Comparison of ENCODE assay signal across 15 cellular contexts in the genomic region with DNA sequence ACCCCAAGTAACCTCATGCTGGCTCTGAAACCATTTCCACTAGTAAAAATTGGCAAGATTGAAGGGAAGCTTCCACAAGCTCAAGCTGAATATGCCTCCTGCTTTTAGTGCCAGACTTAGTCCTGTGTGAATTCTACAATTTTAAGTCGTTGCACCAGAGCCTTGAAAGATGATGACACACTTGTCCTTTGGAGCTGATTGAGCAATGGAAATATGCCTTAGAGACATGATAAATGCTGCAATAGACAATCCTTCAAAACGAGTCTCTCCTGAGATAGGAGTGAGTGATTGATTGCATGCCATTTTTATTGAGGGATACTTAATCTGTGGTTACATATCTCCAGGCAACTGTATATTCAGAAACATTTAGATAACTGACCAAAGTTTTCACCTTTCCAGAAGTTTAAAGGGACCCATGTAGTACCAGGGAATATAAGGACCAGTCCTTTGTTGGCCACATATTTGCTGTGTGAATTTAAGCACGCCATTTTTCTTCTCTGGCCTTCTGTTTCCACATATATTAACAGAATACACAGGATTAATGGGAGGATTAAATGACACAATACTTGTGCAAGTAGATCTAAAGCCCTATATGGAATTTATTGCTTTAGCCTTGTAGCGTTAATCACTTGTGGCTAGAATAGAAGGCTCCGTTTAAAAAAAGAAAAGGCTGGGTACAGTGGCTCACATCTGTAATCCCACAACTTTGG.
A peak's percentile ranks its signal among the peaks of the same experiment; 100 is the strongest.
DNase-seq lines count a peak whose midpoint lies in the region; FAIRE-seq and TF ChIP-seq lines count a peak whose summit lies in the region.
"Had no signal": no experiment of that assay in that cellular context is flagged by ENCODE, and none has a peak within 500 bp of the region (broad histone marks: within the 10 kb centered on the region; RNA-seq: fewer than 3 reads in every experiment).

No MANE protein-coding gene starts in this region.

- POLR2A ChIA-PET in HEK293 (lab: Yijun Ruan, JAX): no interaction called here
- POLR2A ChIA-PET in PC-9 (lab: Charles Lee; ENCODE audit: unreplicated experiment): no interaction called here
- POLR2A ChIA-PET in GM10248 (lab: Yijun Ruan, JAX): no interaction called here

- H3K27ac ChIP-seq in HEK293 (ENCODE audit: extremely low read depth, low read depth, low read length) (no peak overlapping the region), PC-9 (peak overlapping the region; percentile 51), small intestine (ENCODE audit: low read depth in 1 of 2, low read length in 1 of 2) (no peak overlapping the region)

- H2AFZ ChIP-seq in PC-9: no peak overlapping the region

- H3K4me3 ChIP-seq in HEK293 (ENCODE audit: low read depth, low read length): no peak overlapping the region
- H3K4me3 ChIP-seq in PC-9: no peak overlapping the region
- no peak overlapping the region for H3K4me3 ChIP-seq in fibroblast of the aortic adventitia (ENCODE audit: low read depth, low read length)
- H3K4me3 ChIP-seq in small intestine (ENCODE audit: low read depth in 1 of 2, low read length in 2 of 2): no peak overlapping the region
- H3K4me3 ChIP-seq: spleen had no signal

- no peak for TF ChIP-seq CTCF in HEK293 (tag by site-specific recombination; IDR thresholded peaks at IDR 0.05)
- no peak for TF ChIP-seq CTCF in PC-9 (conservative IDR thresholded peaks at IDR 0.05)
- TF ChIP-seq CTCF in fibroblast of the aortic adventitia (IDR thresholded peaks at IDR 0.05; ENCODE audit: insufficient read depth, low read length): no peak
- no peak for TF ChIP-seq CTCF in GM10248 (IDR thresholded peaks at IDR 0.05; ENCODE audit: control extremely low read depth, extremely low read depth, low read depth, missing control alignments)

- DNase-seq in PC-9 (peak in 1 of 2 experiments; percentile 69), fibroblast of the aortic adventitia (ENCODE audit: low read depth) (peak; percentile 64), small intestine (peak; percentile 50), NCI-H2107 treated with DMSO at 0.1 percent for 48 hours (lab: John Stamatoyannopoulos, UW; ENCODE audit: unreplicated experiment) (no peak), GM10248 (ENCODE audit: extremely low spot score) (no peak)
- DNase-seq in activated CD4-positive, CD25-positive, alpha-beta regulatory T cell (lab: John Stamatoyannopoulos, UW): no peak
- DNase-seq: activated CD4-positive, alpha-beta T cell treated with anti-CD3 and anti-CD28 coated beads, Interleukin-2, amount 10 ng/mL, durations not matched to agents 7 days and 5 days; activated T-cell treated with anti-CD3 and anti-CD28 coated beads, Interleukin-2, amount 50 U/mL, for 48 hours; amygdala; head of caudate nucleus; KG1; NCI-H2029 treated with DMSO at 0.1 percent for 48 hours; spleen; T-helper 1 cell had no signal

- H3K79me2 ChIP-seq in PC-9 (ENCODE audit: low read depth): peaks cover 98% of the 10 kb centered on the region

- intact Hi-C loops in PC-9 (cut with micrococcal nuclease; ENCODE audit: unreplicated experiment): no loop called here

- FAIRE-seq in small intestine (lab: Jason Lieb, UNC): no peak

- CTCF ChIA-PET in HEK293 (lab: Yijun Ruan, JAX) (interaction anchor here (0.6 kb wide), 1 partner anchor 364 kb away, joined by 6 read pairs; no protein-coding TSS in a partner anchor), PC-9 (lab: Charles Lee) (no interaction called here), GM10248 (lab: Yijun Ruan, JAX) (interaction anchor here (0.8 to 1.4 kb wide), 3 partner anchors 9 to 45 kb away, joined by 3 to 5 read pairs (median 3); no protein-coding TSS in a partner anchor)

- H3K4me2 ChIP-seq in PC-9: no peak overlapping the region

- BruUV-seq in PC-9 (replicated peaks; lab: Mats Ljungman, UMichigan): no TSS peak

- H3K27me3 ChIP-seq in PC-9 (ENCODE audit: insufficient read depth, low read depth) (no peaks in the 10 kb centered on the region), small intestine (ENCODE audit: control insufficient read depth in 2 of 2, insufficient read depth in 2 of 2, low read length in 2 of 2) (no peaks in the 10 kb centered on the region)
- H3K27me3 ChIP-seq: spleen had no signal

- WGBS in small intestine, 3 donors: 44 to 64% (median 53%) methylated on average over 5 of the region's 5 CpGs

- no peaks in the 10 kb centered on the region for H3K36me3 ChIP-seq in HEK293 (ENCODE audit: control insufficient read depth in 2 of 2, insufficient read depth in 1 of 2, low read length in 2 of 2)
- H3K36me3 ChIP-seq in PC-9 (ENCODE audit: low read depth): peaks cover 82% of the 10 kb centered on the region
- H3K36me3 ChIP-seq in small intestine (ENCODE audit: control insufficient read depth in 2 of 2, insufficient read depth in 2 of 2, low read length in 2 of 2): no peaks in the 10 kb centered on the region
- H3K36me3 ChIP-seq: spleen had no signal

- H4K20me1 ChIP-seq in PC-9 (ENCODE audit: insufficient read depth): peaks cover 6% of the 10 kb centered on the region; the same call in 1 of the 2 replicates

- H3K9me2 ChIP-seq in PC-9 (ENCODE audit: insufficient read depth): no peaks in the 10 kb centered on the region

- H3K9me3 ChIP-seq in HEK293 (ENCODE audit: control insufficient read depth, insufficient read depth, low read depth, low read length) (no peaks in the 10 kb centered on the region), PC-9 (ENCODE audit: insufficient read depth, low read depth) (no peaks in the 10 kb centered on the region), small intestine (ENCODE audit: control insufficient read depth, low read depth) (no peaks in the 10 kb centered on the region)
- H3K9me3 ChIP-seq: spleen had no signal

- H3K4me1 ChIP-seq in HEK293 (ENCODE audit: control insufficient read depth, insufficient read depth, low read length) (peaks cover 14% of the 10 kb centered on the region), PC-9 (replicated peaks; ENCODE audit: insufficient read depth) (peaks cover 43% of the 10 kb centered on the region), small intestine (ENCODE audit: control insufficient read depth in 2 of 2, insufficient read depth in 1 of 2, low read depth in 1 of 2, low read length in 1 of 2) (peaks cover 3% of the 10 kb centered on the region in 2 donors)

- peaks cover 82% of the 10 kb centered on the region for H3F3A ChIP-seq in PC-9 (ENCODE audit: insufficient read depth, low read depth)

TF ChIP-seq in HEK293, 187 proteins besides CTCF, POLR2A, EP300 and RAD21:
- TF ChIP-seq ZNF37A (tag by site-specific recombination; IDR thresholded peaks at IDR 0.05): no peak
- no peak for TF ChIP-seq ZNF24 (tag by site-specific recombination; IDR thresholded peaks at IDR 0.05)
- no peak for TF ChIP-seq REPIN1 (tag by site-specific recombination; IDR thresholded peaks at IDR 0.05; ENCODE audit: low read depth)
- TF ChIP-seq ZNF423 (tag by site-specific recombination; IDR thresholded peaks at IDR 0.05): no peak
- TF ChIP-seq ZNF707 (tag by site-specific recombination; IDR thresholded peaks at IDR 0.05): no peak
- 0 out of 2 replicates have a peak, but pooled peaks have one; percentile 16 for TF ChIP-seq ZXDB (tag by site-specific recombination; IDR thresholded peaks at IDR 0.05)
- no peak for TF ChIP-seq ZNF585B (tag by site-specific recombination; IDR thresholded peaks at IDR 0.05)
- TF ChIP-seq, protein P1, sequence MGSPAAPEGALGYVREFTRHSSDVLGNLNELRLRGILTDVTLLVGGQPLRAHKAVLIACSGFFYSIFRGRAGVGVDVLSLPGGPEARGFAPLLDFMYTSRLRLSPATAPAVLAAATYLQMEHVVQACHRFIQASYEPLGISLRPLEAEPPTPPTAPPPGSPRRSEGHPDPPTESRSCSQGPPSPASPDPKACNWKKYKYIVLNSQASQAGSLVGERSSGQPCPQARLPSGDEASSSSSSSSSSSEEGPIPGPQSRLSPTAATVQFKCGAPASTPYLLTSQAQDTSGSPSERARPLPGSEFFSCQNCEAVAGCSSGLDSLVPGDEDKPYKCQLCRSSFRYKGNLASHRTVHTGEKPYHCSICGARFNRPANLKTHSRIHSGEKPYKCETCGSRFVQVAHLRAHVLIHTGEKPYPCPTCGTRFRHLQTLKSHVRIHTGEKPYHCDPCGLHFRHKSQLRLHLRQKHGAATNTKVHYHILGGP (tag by site-specific recombination; IDR thresholded peaks at IDR 0.05): no peak
- TF ChIP-seq ZNF362 (tag by site-specific recombination; IDR thresholded peaks at IDR 0.05): no peak
- no peak for TF ChIP-seq SP2 (tag by site-specific recombination; IDR thresholded peaks at IDR 0.05)
- TF ChIP-seq GLI4 (tag by site-specific recombination; IDR thresholded peaks at IDR 0.05): no peak
- TF ChIP-seq ZNF354C (tag by site-specific recombination; IDR thresholded peaks at IDR 0.05; ENCODE audit: borderline replicate concordance, low read depth): no peak
- TF ChIP-seq ZEB2 (tag by site-specific recombination; IDR thresholded peaks at IDR 0.05): peak; percentile 51; the same call in 1 of the 2 replicates
- no peak for TF ChIP-seq MYNN (tag by site-specific recombination; IDR thresholded peaks at IDR 0.05; ENCODE audit: borderline replicate concordance)
- TF ChIP-seq ZNF670 (tag by site-specific recombination; IDR thresholded peaks at IDR 0.05; ENCODE audit: low read depth): no peak

Comparison
In these comparisons a context has a peak if more than half of its experiments do, and no peak if none do; other contexts are left out.
1. DNase-seq: peak in fibroblast of the aortic adventitia (single experiment) and small intestine (single experiment); none in NCI-H2107 treated with DMSO at 0.1 percent for 48 hours (single experiment), GM10248 (single experiment) and activated CD4-positive, CD25-positive, alpha-beta regulatory T cell (0 of 4).